ENCODE assay signal across 9 cellular contexts in the genomic region with DNA sequence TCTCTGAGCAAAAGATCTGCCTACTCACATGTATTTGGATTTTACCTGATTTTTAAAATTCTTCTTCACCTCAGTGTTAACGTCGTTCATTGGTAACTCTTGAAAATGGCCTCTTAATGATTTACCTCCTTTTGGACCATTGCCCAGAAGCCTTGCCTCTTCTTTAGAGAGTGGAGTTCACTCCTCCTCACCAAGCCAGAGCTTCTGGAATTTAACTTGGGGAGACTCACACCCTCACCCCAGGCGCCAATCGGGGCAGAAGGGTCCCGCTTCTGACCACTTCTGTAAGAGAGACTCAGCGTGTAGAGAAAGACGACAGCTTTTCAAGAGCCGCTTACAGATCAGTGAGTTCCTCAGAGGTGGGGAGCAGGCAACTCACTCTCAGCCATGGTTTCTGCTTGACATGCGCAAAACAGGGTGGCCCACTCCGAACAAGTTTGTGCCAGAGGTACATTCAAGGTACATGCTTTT. TPM values are rescaled to one million over a fixed set of nuclear protein-coding genes. Genes with fewer than 3 reads are reported as not detected.
DNase-seq lines count a peak whose midpoint lies in the region; ATAC-seq, FAIRE-seq and TF ChIP-seq lines count a peak whose summit lies in the region.
"Had no signal": no experiment of that assay in that cellular context is flagged by ENCODE, and none has a peak within 500 bp of the region (broad histone marks: within the 10 kb centered on the region; RNA-seq: fewer than 3 reads in every experiment).

No MANE protein-coding gene starts in this region.

- peak overlapping the region; percentile 59 to 79 (median 59) for H3K4me3 ChIP-seq in HepG2 (replicated peaks in 1 of 3; ENCODE audit: insufficient read depth in 1 of 3, low read depth in 2 of 3, low read length in 3 of 3)
- H3K4me3 ChIP-seq in thyroid gland (replicated peaks in 1 of 3): peak overlapping the region in 2 of 3 donors; percentile 15 to 23

- peaks cover 27% of the 10 kb centered on the region for H3K4me1 ChIP-seq in HepG2 (ENCODE audit: insufficient read depth, low read length)
- H3K4me1 ChIP-seq in thyroid gland: peaks cover 7 to 18% of the 10 kb centered on the region in 2 donors

- no peak for TF ChIP-seq RAD21 in HepG2 (CRISPR knock-in tag; IDR thresholded peaks at IDR 0.05)

- peak overlapping the region; percentile 20 for H3K27ac ChIP-seq in HepG2 (ENCODE audit: extremely low read length, insufficient read depth, low read length)
- H3K27ac ChIP-seq in thyroid gland: peak overlapping the region; percentile 71 to 83 (median 74)

- no peaks in the 10 kb centered on the region for H3K36me3 Mint-ChIP-seq in activated CD4-positive, alpha-beta T cell treated with anti-CD3 and anti-CD28 coated beads for 36 hours (ENCODE audit: low read depth)
- H3K36me3 Mint-ChIP-seq in brain: peaks cover 5% of the 10 kb centered on the region

- no peaks in the 10 kb centered on the region for H3K9me3 Mint-ChIP-seq in activated CD4-positive, alpha-beta T cell treated with anti-CD3 and anti-CD28 coated beads for 36 hours (ENCODE audit: low read depth)
- H3K9me3 Mint-ChIP-seq in brain: peaks cover 0 to 5% (median 0%) of the 10 kb centered on the region in 5 experiments

- H2AFZ ChIP-seq in HepG2 (ENCODE audit: low read length): peak overlapping the region; percentile 94

- H3K27me3 Mint-ChIP-seq in activated CD4-positive, alpha-beta T cell treated with anti-CD3 and anti-CD28 coated beads for 36 hours: peaks cover 70% of the 10 kb centered on the region
- peaks cover 6% of the 10 kb centered on the region for H3K27me3 Mint-ChIP-seq in brain

- peak overlapping the region; percentile 91 for H3K4me2 ChIP-seq in HepG2 (ENCODE audit: low read depth, low read length)

- peak overlapping the region; percentile 57 for H3K4me3 Mint-ChIP-seq in activated CD4-positive, alpha-beta T cell treated with anti-CD3 and anti-CD28 coated beads for 36 hours
- H3K4me3 Mint-ChIP-seq in brain: peak overlapping the region; percentile 85 to 97 (median 88)

- DNase-seq in activated CD4-positive, alpha-beta T cell treated with anti-CD3 and anti-CD28 coated beads for 36 hours: no peak
- DNase-seq in activated CD4-positive, alpha-beta T cell treated with anti-CD3 and anti-CD28 coated beads, Interleukin-2, amount 50 U/mL, for 1 hour: no peak
- DNase-seq in HepG2 (ENCODE audit: low spot score): peak; percentile 58
- peak; percentile 39 to 53 for DNase-seq in thyroid gland
- no peak for DNase-seq in OCI-M2 (lab: John Stamatoyannopoulos, UW; ENCODE audit: unreplicated experiment)

- intact Hi-C loops in activated CD4-positive, alpha-beta T cell treated with anti-CD3 and anti-CD28 coated beads for 36 hours (cut with DNase I, micrococcal nuclease): loop anchor here in 1 of 2 experiments (2.0 kb wide), 2 partner anchors 41 to 311 kb away; no protein-coding TSS in a partner anchor
- intact Hi-C loops in HepG2 (cut with micrococcal nuclease; ENCODE audit: unreplicated experiment): loop anchor here (1.0 kb wide), 1 partner anchor 10 kb away; no protein-coding TSS in a partner anchor
- intact Hi-C loops in thyroid gland (cut with DNase I): no loop called here

- TF ChIP-seq POLR2A in HepG2 (IDR thresholded peaks at IDR 0.05; ENCODE audit: insufficient read depth in 1 of 2, low read depth in 2 of 2, low read length in 2 of 2): no peak
- no peak for TF ChIP-seq POLR2A in thyroid gland (IDR thresholded peaks at IDR 0.05)

- H3K9me3 ChIP-seq in HepG2 (ENCODE audit: low read length) (no peaks in the 10 kb centered on the region), thyroid gland (no peaks in the 10 kb centered on the region)

- H3K36me3 ChIP-seq in HepG2 (replicated peaks in 1 of 2; ENCODE audit: control insufficient read depth in 1 of 2, insufficient read depth in 2 of 2, low read length in 2 of 2): no peaks in the 10 kb centered on the region
- no peaks in the 10 kb centered on the region for H3K36me3 ChIP-seq in thyroid gland

- no TSS peak for BruUV-seq in HepG2 (replicated peaks; lab: Mats Ljungman, UMichigan)

- no peak overlapping the region for H3K27ac Mint-ChIP-seq in activated CD4-positive, alpha-beta T cell treated with anti-CD3 and anti-CD28 coated beads for 36 hours
- H3K27ac Mint-ChIP-seq in brain: peak overlapping the region; percentile 92 to 97 (median 93)

- WGBS in HepG2 (ENCODE audit: low lambda C conversion rate): 0% methylated on average over 6 of the region's 10 CpGs
- 1 to 3% methylated on average over 10 of the region's 10 CpGs for WGBS in thyroid gland, 2 donors

- no peak for TF ChIP-seq CTCF in brain (conservative IDR thresholded peaks at IDR 0.05)
- no peak for TF ChIP-seq CTCF in HepG2 (CRISPR knock-in tag; IDR thresholded peaks at IDR 0.05)
- TF ChIP-seq CTCF in thyroid gland (IDR thresholded peaks at IDR 0.05): no peak

- H3K27me3 ChIP-seq in HepG2 (ENCODE audit: control insufficient read depth in 1 of 2, insufficient read depth in 2 of 2, low read length in 2 of 2) (peaks cover 0 to 13% of the 10 kb centered on the region in 2 experiments; a peak in 2 of 5 replicates), thyroid gland (no peaks in the 10 kb centered on the region)

- POLR2A ChIA-PET in activated CD4-positive, alpha-beta T cell treated with anti-CD3 and anti-CD28 coated beads for 36 hours (lab: Charles Lee): no interaction called here
- POLR2A ChIA-PET in HepG2 (lab: Yijun Ruan, JAX): interaction anchor here (1.5 to 1.6 kb wide), 2 partner anchors 21 to 22 kb away, joined by 5 read pairs; no protein-coding TSS in a partner anchor

- H3K79me2 ChIP-seq in HepG2 (ENCODE audit: insufficient read depth, low read length): no peaks in the 10 kb centered on the region

- H3K4me1 Mint-ChIP-seq in activated CD4-positive, alpha-beta T cell treated with anti-CD3 and anti-CD28 coated beads for 36 hours: peaks cover 27% of the 10 kb centered on the region
- H3K4me1 Mint-ChIP-seq in brain: peaks cover 56% of the 10 kb centered on the region

- FAIRE-seq in HepG2 (lab: Jason Lieb, UNC): peak; percentile 71

- ATAC-seq in activated CD4-positive, alpha-beta T cell treated with anti-CD3 and anti-CD28 coated beads for 36 hours: no peak
- ATAC-seq in HepG2 (peak; percentile 80), HG03378 (IDR thresholded peaks at IDR 0.05; ENCODE audit: unreplicated experiment) (no peak), HG03520 (IDR thresholded peaks at IDR 0.05; ENCODE audit: unreplicated experiment) (no peak)

- in situ Hi-C loops in HepG2 (cut with HindIII; ENCODE audit: extremely low pct_ligation_motif_present, low pct_unique_long_range_greater_than_20kb): no loop called here

- H3K9ac ChIP-seq in HepG2 (ENCODE audit: insufficient read depth, low read depth, low read length): peak overlapping the region; percentile 30

- CTCF ChIA-PET in activated CD4-positive, alpha-beta T cell treated with anti-CD3 and anti-CD28 coated beads for 36 hours (lab: Charles Lee): interaction anchor here (0.6 to 1.2 kb wide), 2 partner anchors 31 to 344 kb away, joined by 3 read pairs; no protein-coding TSS in a partner anchor
- CTCF ChIA-PET in HepG2 (lab: Yijun Ruan, JAX; ENCODE audit: low intra/inter-chr PET ratio, low total read pairs): no interaction called here

- no peaks in the 10 kb centered on the region for H4K20me1 ChIP-seq in HepG2 (ENCODE audit: insufficient read depth, low read length)

- TF ChIP-seq EP300 in HepG2 (IDR thresholded peaks at IDR 0.05; ENCODE audit: low read depth in 2 of 2, low read length in 2 of 2): no peak
- no peak for TF ChIP-seq EP300 in HepG2 (CRISPR knock-in tag; IDR thresholded peaks at IDR 0.05; ENCODE audit: borderline replicate concordance)

RNA-seq across cellular contexts. Expression of a gene that starts 2.7 kb away (rescaled TPM):
- total RNA-seq in activated CD4-positive, alpha-beta T cell treated with anti-CD3 and anti-CD28 coated beads for 36 hours: not detected
- polyA plus RNA-seq in brain (ENCODE audit: insufficient read depth, low read depth, low replicate concordance) (5.3 TPM), HepG2 (2011; rRNA removed) (not detected in 2 replicates)
- total RNA-seq in HepG2 (2016; rRNA removed; fragmentation: Illumina TruSeq; extraction: Trizol) (not detected in 2 replicates), thyroid gland (under 1 TPM in 1 of 4 donors, not detected in 3; 0.11 TPM)
- total RNA-seq in HepG2 (2016; cell fraction: cytosol; rRNA removed; fragmentation: Illumina TruSeq; extraction: Trizol; ENCODE audit: low read depth): not detected in 2 replicates
- not detected in 2 replicates for total RNA-seq in HepG2 (2016; cell fraction: insoluble cytoplasmic fraction; rRNA removed; fragmentation: Illumina TruSeq; extraction: Trizol)
- not detected in 2 replicates for total RNA-seq in HepG2 (2016; cell fraction: membrane; rRNA removed; fragmentation: Illumina TruSeq; extraction: Trizol)
- total RNA-seq in HepG2 (2016; cell fraction: nucleus; rRNA removed; fragmentation: Illumina TruSeq; extraction: Trizol): not detected in 2 replicates
- polyA plus RNA-seq in HepG2 (2011; cell fraction: cytosol; rRNA removed): not detected in 2 replicates
- polyA plus RNA-seq in HepG2 (2011; cell fraction: nucleus; rRNA removed): not detected in 2 replicates
- not detected in 2 replicates for polyA plus RNA-seq in HepG2 (2012)
- polyA plus RNA-seq in HepG2 (2016; cell fraction: cytosol; fragmentation: Illumina TruSeq; extraction: Trizol; ENCODE audit: low read depth): not detected in 2 replicates
- polyA plus RNA-seq in HepG2 (2016; cell fraction: insoluble cytoplasmic fraction; fragmentation: Illumina TruSeq; extraction: Trizol; ENCODE audit: low read depth): not detected in 2 replicates
- not detected in 2 replicates for polyA plus RNA-seq in HepG2 (2016; cell fraction: membrane; fragmentation: Illumina TruSeq; extraction: Trizol; ENCODE audit: low read depth)
- not detected in 2 replicates for polyA plus RNA-seq in HepG2 (2016; cell fraction: nucleus; fragmentation: Illumina TruSeq; extraction: Trizol; ENCODE audit: insufficient read depth, low read depth)
- polyA minus RNA-seq in HepG2 (2011; rRNA and poly(A)+ RNA removed; ENCODE audit: low replicate concordance): 0.02 TPM in 1 of 2 replicates, not detected in the other
- polyA minus RNA-seq in HepG2 (2011; cell fraction: cytosol; rRNA and poly(A)+ RNA removed): not detected in 2 replicates
- not detected in 2 replicates for polyA minus RNA-seq in HepG2 (2011; cell fraction: nucleus; rRNA and poly(A)+ RNA removed)
- total RNA-seq: lung microvascular endothelial cell had no signal

RNA-seq across cellular contexts. Expression of a gene that starts 12.7 kb away (rescaled TPM):
- not detected for total RNA-seq in activated CD4-positive, alpha-beta T cell treated with anti-CD3 and anti-CD28 coated beads for 36 hours
- polyA plus RNA-seq in brain (ENCODE audit: insufficient read depth, low read depth, low replicate concordance) (14.1 TPM), HepG2 (2011; rRNA removed) (not detected in 2 replicates)
- total RNA-seq in HepG2 (2016; rRNA removed; fragmentation: Illumina TruSeq; extraction: Trizol) (0.04 TPM in 1 of 2 replicates, not detected in the other), thyroid gland (10 to 100 TPM; 16.8 to 34.9 (median 29.3) TPM)
- not detected in 2 replicates for total RNA-seq in HepG2 (2016; cell fraction: cytosol; rRNA removed; fragmentation: Illumina TruSeq; extraction: Trizol; ENCODE audit: low read depth)
- 0.06 TPM in 1 of 2 replicates, not detected in the other for total RNA-seq in HepG2 (2016; cell fraction: insoluble cytoplasmic fraction; rRNA removed; fragmentation: Illumina TruSeq; extraction: Trizol)
- total RNA-seq in HepG2 (2016; cell fraction: membrane; rRNA removed; fragmentation: Illumina TruSeq; extraction: Trizol): not detected in 2 replicates
- total RNA-seq in HepG2 (2016; cell fraction: nucleus; rRNA removed; fragmentation: Illumina TruSeq; extraction: Trizol): not detected in 2 replicates
- not detected in 2 replicates for polyA plus RNA-seq in HepG2 (2011; cell fraction: cytosol; rRNA removed)
- polyA plus RNA-seq in HepG2 (2011; cell fraction: nucleus; rRNA removed): not detected in 2 replicates
- not detected in 2 replicates for polyA plus RNA-seq in HepG2 (2012)
- polyA plus RNA-seq in HepG2 (2016; cell fraction: cytosol; fragmentation: Illumina TruSeq; extraction: Trizol; ENCODE audit: low read depth): not detected in 2 replicates
- polyA plus RNA-seq in HepG2 (2016; cell fraction: insoluble cytoplasmic fraction; fragmentation: Illumina TruSeq; extraction: Trizol; ENCODE audit: low read depth): not detected in 2 replicates
- polyA plus RNA-seq in HepG2 (2016; cell fraction: membrane; fragmentation: Illumina TruSeq; extraction: Trizol; ENCODE audit: low read depth): not detected in 2 replicates
- polyA plus RNA-seq in HepG2 (2016; cell fraction: nucleus; fragmentation: Illumina TruSeq; extraction: Trizol; ENCODE audit: insufficient read depth, low read depth): not detected in 2 replicates
- not detected in 2 replicates for polyA minus RNA-seq in HepG2 (2011; rRNA and poly(A)+ RNA removed; ENCODE audit: low replicate concordance)
- polyA minus RNA-seq in HepG2 (2011; cell fraction: cytosol; rRNA and poly(A)+ RNA removed): not detected in 2 replicates
- polyA minus RNA-seq in HepG2 (2011; cell fraction: nucleus; rRNA and poly(A)+ RNA removed): not detected in 2 replicates

RNA-seq across cellular contexts. Expression of a gene that starts 45.3 kb away (rescaled TPM):
- not detected for total RNA-seq in activated CD4-positive, alpha-beta T cell treated with anti-CD3 and anti-CD28 coated beads for 36 hours
- polyA plus RNA-seq in brain (ENCODE audit: insufficient read depth, low read depth, low replicate concordance) (59.3 TPM), HepG2 (2011; rRNA removed) (0.13 TPM in 2 replicates)
- total RNA-seq in HepG2 (2016; rRNA removed; fragmentation: Illumina TruSeq; extraction: Trizol) (0.44 and 0.51 TPM in 2 replicates), thyroid gland (10 to 100 TPM in 3 of 4 donors, 1 to 10 TPM in 1; 8.9 to 33.8 (median 19.5) TPM)
- 0.10 TPM in 1 of 2 replicates, not detected in the other for total RNA-seq in HepG2 (2016; cell fraction: cytosol; rRNA removed; fragmentation: Illumina TruSeq; extraction: Trizol; ENCODE audit: low read depth)
- total RNA-seq in HepG2 (2016; cell fraction: insoluble cytoplasmic fraction; rRNA removed; fragmentation: Illumina TruSeq; extraction: Trizol): 0.41 and 0.56 TPM in 2 replicates
- 0.28 and 0.52 TPM in 2 replicates for total RNA-seq in HepG2 (2016; cell fraction: membrane; rRNA removed; fragmentation: Illumina TruSeq; extraction: Trizol)
- 0.13 and 0.31 TPM in 2 replicates for total RNA-seq in HepG2 (2016; cell fraction: nucleus; rRNA removed; fragmentation: Illumina TruSeq; extraction: Trizol)
- polyA plus RNA-seq in HepG2 (2011; cell fraction: cytosol; rRNA removed): 0.11 and 0.21 TPM in 2 replicates
- 0.09 TPM in 1 of 2 replicates, not detected in the other for polyA plus RNA-seq in HepG2 (2011; cell fraction: nucleus; rRNA removed)
- 0.15 and 0.33 TPM in 2 replicates for polyA plus RNA-seq in HepG2 (2012)
- 0.05 and 0.07 TPM in 2 replicates for polyA plus RNA-seq in HepG2 (2016; cell fraction: cytosol; fragmentation: Illumina TruSeq; extraction: Trizol; ENCODE audit: low read depth)
- 0.50 and 0.56 TPM in 2 replicates for polyA plus RNA-seq in HepG2 (2016; cell fraction: insoluble cytoplasmic fraction; fragmentation: Illumina TruSeq; extraction: Trizol; ENCODE audit: low read depth)
- polyA plus RNA-seq in HepG2 (2016; cell fraction: membrane; fragmentation: Illumina TruSeq; extraction: Trizol; ENCODE audit: low read depth): 0.05 and 0.08 TPM in 2 replicates
- polyA plus RNA-seq in HepG2 (2016; cell fraction: nucleus; fragmentation: Illumina TruSeq; extraction: Trizol; ENCODE audit: insufficient read depth, low read depth): 0.18 and 0.40 TPM in 2 replicates
- 0.46 TPM in 1 of 2 replicates, not detected in the other for polyA minus RNA-seq in HepG2 (2011; rRNA and poly(A)+ RNA removed; ENCODE audit: low replicate concordance)
- 0.18 TPM in 1 of 2 replicates, not detected in the other for polyA minus RNA-seq in HepG2 (2011; cell fraction: cytosol; rRNA and poly(A)+ RNA removed)
- polyA minus RNA-seq in HepG2 (2011; cell fraction: nucleus; rRNA and poly(A)+ RNA removed): not detected in 2 replicates
- total RNA-seq: lung microvascular endothelial cell had no signal

Comparison
In these comparisons a context has a peak if more than half of its experiments do, and no peak if none do; other contexts are left out.
1. DNase-seq: peak in HepG2 (single experiment) and thyroid gland (2 of 2); none in activated CD4-positive, alpha-beta T cell treated with anti-CD3 and anti-CD28 coated beads for 36 hours (single experiment), activated CD4-positive, alpha-beta T cell treated with anti-CD3 and anti-CD28 coated beads, Interleukin-2, amount 50 U/mL, for 1 hour (single experiment) and OCI-M2 (single experiment).
2. RNA of a gene that starts 12.7 kb away (total RNA-seq): 16.8 to 34.9 TPM in thyroid gland; 0.04 to 0.06 TPM in HepG2 and not detected in activated CD4-positive, alpha-beta T cell treated with anti-CD3 and anti-CD28 coated beads for 36 hours; every median in the first group is over 10 times any median in the second.
3. RNA of a gene that starts 45.3 kb away (total RNA-seq): 8.9 to 33.8 TPM in thyroid gland; 0.10 to 0.56 TPM in HepG2 and not detected in activated CD4-positive, alpha-beta T cell treated with anti-CD3 and anti-CD28 coated beads for 36 hours; every median in the first group is over 4 times any median in the second.